Comparison of ENCODE assay signal across 15 cellular contexts in the genomic region with DNA sequence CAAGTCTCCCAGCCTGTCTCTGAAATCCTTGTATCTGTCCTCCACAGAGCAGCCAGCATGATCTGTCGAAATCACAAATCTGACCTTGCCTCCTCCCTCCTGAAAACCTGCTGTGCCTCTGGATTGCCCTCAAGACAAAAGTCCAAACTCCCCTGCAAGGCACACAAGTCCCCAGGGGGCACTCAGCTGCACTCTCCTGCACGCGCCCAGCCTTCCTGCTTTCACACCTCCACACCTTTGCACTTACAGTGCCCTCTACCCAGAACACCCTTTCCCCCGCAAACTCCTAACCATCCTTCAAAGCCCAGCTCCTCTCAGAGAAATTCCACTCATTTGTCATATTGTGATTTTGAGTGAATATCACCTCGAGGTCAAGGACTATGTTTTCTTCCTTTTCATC.
A peak's percentile ranks its signal among the peaks of the same experiment; 100 is the strongest.
DNase-seq lines count a peak whose midpoint lies in the region; ATAC-seq and TF ChIP-seq lines count a peak whose summit lies in the region.
"Had no signal": no experiment of that assay in that cellular context is flagged by ENCODE, and none has a peak within 500 bp of the region (broad histone marks: within the 10 kb centered on the region; RNA-seq: fewer than 3 reads in every experiment).

No MANE protein-coding gene starts in this region.

- no peak overlapping the region for H3K18ac ChIP-seq in trophoblast cell (ENCODE audit: low read length)

- H3K4me1 ChIP-seq in DND-41 (ENCODE audit: insufficient read depth, low read length) (peaks cover 67% of the 10 kb centered on the region), trophoblast cell (ENCODE audit: control insufficient read depth in 1 of 2, insufficient read depth in 2 of 2, low read length in 2 of 2) (no peaks in the 10 kb centered on the region)
- H3K4me1 ChIP-seq: A549, BE2C, SJCRH30 had no signal

- H3K27me3 ChIP-seq in DND-41 (ENCODE audit: insufficient read depth, low read length, poor library complexity) (no peaks in the 10 kb centered on the region), trophoblast cell (ENCODE audit: insufficient read depth, low read length) (no peaks in the 10 kb centered on the region)

- H3K4me3 ChIP-seq in DND-41 (ENCODE audit: low read depth in 1 of 2, low read length in 2 of 2) (no peak overlapping the region), trophoblast cell (ENCODE audit: low read depth, low read length) (no peak overlapping the region)
- H3K4me3 ChIP-seq: A549, SJCRH30 had no signal

- H3K4me2 ChIP-seq in DND-41 (ENCODE audit: insufficient read depth, low read length) (no peak overlapping the region), trophoblast cell (ENCODE audit: low read length) (no peak overlapping the region)
- H3K4me2 ChIP-seq: A549 had no signal

- H3K79me1 ChIP-seq in trophoblast cell (ENCODE audit: low read length), result no peaks in the 10 kb centered on the region

- H2AFZ ChIP-seq in DND-41 (ENCODE audit: low read depth, low read length) (no peak overlapping the region), trophoblast cell (ENCODE audit: insufficient read depth, low read length, poor library complexity) (no peak overlapping the region)

- DNase-seq in DND-41, result peak; percentile 42
- no peak for DNase-seq in left lobe of liver (ENCODE audit: low spot score)
- peak; percentile 20 to 25 for DNase-seq in trophoblast cell
- no peak for DNase-seq in ecto neural progenitor cell (ENCODE audit: low spot score)
- no peak for DNase-seq in kidney glomerular epithelial cell (lab: John Stamatoyannopoulos, UW)
- DNase-seq in GOT3 (lab: John Stamatoyannopoulos, UW), result no peak
- DNase-seq: CD4-positive, alpha-beta T cell; MM.1S; NCI-H1436 treated with DMSO at 0.1 percent for 48 hours; NCI-H226 had no signal

- H2BK12ac ChIP-seq in trophoblast cell (ENCODE audit: low read length), result no peak overlapping the region

- H4K91ac ChIP-seq in trophoblast cell (ENCODE audit: low read depth, low read length), result no peak overlapping the region

- H2BK120ac ChIP-seq in trophoblast cell (ENCODE audit: insufficient read depth, low read length, poor library complexity), result no peak overlapping the region

- ATAC-seq in DND-41 (ENCODE audit: insufficient read depth, low read depth) (no peak), left lobe of liver (peak; percentile 64), GM19463 (IDR thresholded peaks at IDR 0.05; ENCODE audit: unreplicated experiment) (no peak)

- H2AK5ac ChIP-seq in trophoblast cell (ENCODE audit: low read length), result no peak overlapping the region

- H3K14ac ChIP-seq in trophoblast cell (ENCODE audit: low read length), result no peak overlapping the region

- peak overlapping the region; percentile 43 for H3K27ac ChIP-seq in DND-41 (ENCODE audit: low read length)
- peak overlapping the region; percentile 20 for H3K27ac ChIP-seq in KOPT-K1 (ENCODE audit: low read depth, low read length, poor library complexity, severe bottlenecking)
- no peak overlapping the region for H3K27ac ChIP-seq in trophoblast cell (ENCODE audit: low read depth, low read length)
- H3K27ac ChIP-seq: A549, SJCRH30 had no signal

- no peaks in the 10 kb centered on the region for H3K36me3 ChIP-seq in DND-41 (ENCODE audit: insufficient read depth, low read length)
- H3K36me3 ChIP-seq in KOPT-K1 (ENCODE audit: insufficient read depth, low read length), result no peaks in the 10 kb centered on the region
- no peaks in the 10 kb centered on the region for H3K36me3 ChIP-seq in trophoblast cell (ENCODE audit: control insufficient read depth in 1 of 2, insufficient read depth in 2 of 2, low read length in 2 of 2)
- H3K36me3 ChIP-seq: BE2C, SJCRH30 had no signal

- H3K23ac ChIP-seq in trophoblast cell (ENCODE audit: low read length), result no peak overlapping the region

- H3K4ac ChIP-seq in trophoblast cell (ENCODE audit: low read depth, low read length), result no peak overlapping the region

- no peaks in the 10 kb centered on the region for H4K20me1 ChIP-seq in DND-41 (ENCODE audit: insufficient read depth, low read length)

- WGBS in trophoblast cell (ENCODE audit: extremely low coverage, insufficient coverage, insufficient read length), result no CpG with 5 or more reads among the region's 5 CpGs

- H3K9me3 ChIP-seq in DND-41 (ENCODE audit: insufficient read depth, low read length, severe bottlenecking), result no peaks in the 10 kb centered on the region
- no peaks in the 10 kb centered on the region for H3K9me3 ChIP-seq in KOPT-K1 (ENCODE audit: insufficient read depth, low read length, poor library complexity, severe bottlenecking)
- H3K9me3 ChIP-seq in trophoblast cell (ENCODE audit: insufficient read depth, low read depth, low read length), result no peaks in the 10 kb centered on the region
- H3K9me3 ChIP-seq: A549, BE2C, SJCRH30 had no signal

- TF ChIP-seq CTCF in DND-41 (IDR thresholded peaks at IDR 0.05; ENCODE audit: borderline replicate concordance, extremely low read depth, low read length, poor library complexity, severe bottlenecking), result no peak

- H3K9ac ChIP-seq in DND-41 (ENCODE audit: low read depth, low read length) (no peak overlapping the region), trophoblast cell (ENCODE audit: low read length) (no peak overlapping the region)

- H2BK5ac ChIP-seq in trophoblast cell (ENCODE audit: low read depth, low read length, poor library complexity), result no peak overlapping the region

- H3K79me2 ChIP-seq in DND-41 (ENCODE audit: insufficient read depth, low read length) (no peaks in the 10 kb centered on the region), trophoblast cell (ENCODE audit: control insufficient read depth, insufficient read depth, low read length, poor library complexity) (no peaks in the 10 kb centered on the region)

- no peak overlapping the region for H4K12ac ChIP-seq in trophoblast cell (ENCODE audit: low read depth, low read length)

- no peak overlapping the region for H4K8ac ChIP-seq in trophoblast cell (ENCODE audit: low read depth, low read length)

Comparison
In these comparisons a context has a peak if more than half of its experiments do, and no peak if none do; other contexts are left out.
1. DNase-seq: peak in DND-41 (single experiment) and trophoblast cell (2 of 2); none in left lobe of liver (single experiment), ecto neural progenitor cell (single experiment), kidney glomerular epithelial cell (single experiment) and GOT3 (single experiment).